1 cellular context compared by ENCODE assay signal in genomic region chr2:176187306-176188217, GRCh38.
A peak's percentile ranks its signal among the peaks of the same experiment; 100 is the strongest.
TF ChIP-seq lines count a peak whose summit lies in the region.

No MANE protein-coding gene starts in this region.

TF ChIP-seq in HepG2, 621 proteins besides CTCF, POLR2A, EP300 and RAD21 (continued from another document):
- TF ChIP-seq ARID5B (CRISPR knock-in tag; IDR thresholded peaks at IDR 0.05) (peak; percentile 70), TBX2 (CRISPR knock-in tag; IDR thresholded peaks at IDR 0.05; ENCODE audit: borderline replicate concordance) (peak; percentile 69; the same call in 1 of the 2 replicates), ZNF597 (CRISPR knock-in tag; IDR thresholded peaks at IDR 0.05) (no peak), ZNF646 (CRISPR knock-in tag; IDR thresholded peaks at IDR 0.05) (no peak), CCAR2 (optimal IDR thresholded peaks at IDR 0.05; ENCODE audit: low read depth, low read length) (no peak), ZNF547 (CRISPR knock-in tag; IDR thresholded peaks at IDR 0.05) (no peak), HMGXB4 (CRISPR knock-in tag; IDR thresholded peaks at IDR 0.05; ENCODE audit: borderline replicate concordance in 1 of 2, low read depth in 1 of 2) (peak in 1 of 2 experiments; percentile 44; a peak in 1 of 4 replicates), SNAI1 (CRISPR knock-in tag; IDR thresholded peaks at IDR 0.05; ENCODE audit: borderline replicate concordance) (peak; percentile 72), BHLHE40 (IDR thresholded peaks at IDR 0.05; ENCODE audit: low read length) (no peak), ZNF256 (CRISPR knock-in tag; conservative IDR thresholded peaks at IDR 0.05) (0 out of 2 replicates have a peak, but pooled peaks have one; percentile 43), SP1 (IDR thresholded peaks at IDR 0.05) (no peak), SP1 (CRISPR knock-in tag; IDR thresholded peaks at IDR 0.05) (no peak), SRY (CRISPR knock-in tag; IDR thresholded peaks at IDR 0.05) (no peak), MEIS2 (CRISPR knock-in tag; IDR thresholded peaks at IDR 0.05) (peak; percentile 30; the same call in 1 of the 2 replicates), ZFP1 (CRISPR knock-in tag; IDR thresholded peaks at IDR 0.05) (0 out of 2 replicates have a peak, but pooled peaks have one; percentile 35), TOPORS (CRISPR knock-in tag; IDR thresholded peaks at IDR 0.05) (no peak)
